ENCODE assay signal across 2 cellular contexts in genomic region chr7:54987772-54988171, GRCh38.
TF ChIP-seq lines count a peak whose summit lies in the region.

No MANE protein-coding gene starts in this region.

TF ChIP-seq in HCT116, 20 proteins besides CTCF, POLR2A, EP300 and RAD21 (continued from another document):
- TF ChIP-seq, protein P1, sequence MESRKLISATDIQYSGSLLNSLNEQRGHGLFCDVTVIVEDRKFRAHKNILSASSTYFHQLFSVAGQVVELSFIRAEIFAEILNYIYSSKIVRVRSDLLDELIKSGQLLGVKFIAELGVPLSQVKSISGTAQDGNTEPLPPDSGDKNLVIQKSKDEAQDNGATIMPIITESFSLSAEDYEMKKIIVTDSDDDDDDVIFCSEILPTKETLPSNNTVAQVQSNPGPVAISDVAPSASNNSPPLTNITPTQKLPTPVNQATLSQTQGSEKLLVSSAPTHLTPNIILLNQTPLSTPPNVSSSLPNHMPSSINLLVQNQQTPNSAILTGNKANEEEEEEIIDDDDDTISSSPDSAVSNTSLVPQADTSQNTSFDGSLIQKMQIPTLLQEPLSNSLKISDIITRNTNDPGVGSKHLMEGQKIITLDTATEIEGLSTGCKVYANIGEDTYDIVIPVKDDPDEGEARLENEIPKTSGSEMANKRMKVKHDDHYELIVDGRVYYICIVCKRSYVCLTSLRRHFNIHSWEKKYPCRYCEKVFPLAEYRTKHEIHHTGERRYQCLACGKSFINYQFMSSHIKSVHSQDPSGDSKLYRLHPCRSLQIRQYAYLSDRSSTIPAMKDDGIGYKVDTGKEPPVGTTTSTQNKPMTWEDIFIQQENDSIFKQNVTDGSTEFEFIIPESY (IDR thresholded peaks at IDR 0.05; ENCODE audit: extremely low read depth, insufficient replicate concordance, low read length), result no peak
- TF ChIP-seq, protein P2, sequence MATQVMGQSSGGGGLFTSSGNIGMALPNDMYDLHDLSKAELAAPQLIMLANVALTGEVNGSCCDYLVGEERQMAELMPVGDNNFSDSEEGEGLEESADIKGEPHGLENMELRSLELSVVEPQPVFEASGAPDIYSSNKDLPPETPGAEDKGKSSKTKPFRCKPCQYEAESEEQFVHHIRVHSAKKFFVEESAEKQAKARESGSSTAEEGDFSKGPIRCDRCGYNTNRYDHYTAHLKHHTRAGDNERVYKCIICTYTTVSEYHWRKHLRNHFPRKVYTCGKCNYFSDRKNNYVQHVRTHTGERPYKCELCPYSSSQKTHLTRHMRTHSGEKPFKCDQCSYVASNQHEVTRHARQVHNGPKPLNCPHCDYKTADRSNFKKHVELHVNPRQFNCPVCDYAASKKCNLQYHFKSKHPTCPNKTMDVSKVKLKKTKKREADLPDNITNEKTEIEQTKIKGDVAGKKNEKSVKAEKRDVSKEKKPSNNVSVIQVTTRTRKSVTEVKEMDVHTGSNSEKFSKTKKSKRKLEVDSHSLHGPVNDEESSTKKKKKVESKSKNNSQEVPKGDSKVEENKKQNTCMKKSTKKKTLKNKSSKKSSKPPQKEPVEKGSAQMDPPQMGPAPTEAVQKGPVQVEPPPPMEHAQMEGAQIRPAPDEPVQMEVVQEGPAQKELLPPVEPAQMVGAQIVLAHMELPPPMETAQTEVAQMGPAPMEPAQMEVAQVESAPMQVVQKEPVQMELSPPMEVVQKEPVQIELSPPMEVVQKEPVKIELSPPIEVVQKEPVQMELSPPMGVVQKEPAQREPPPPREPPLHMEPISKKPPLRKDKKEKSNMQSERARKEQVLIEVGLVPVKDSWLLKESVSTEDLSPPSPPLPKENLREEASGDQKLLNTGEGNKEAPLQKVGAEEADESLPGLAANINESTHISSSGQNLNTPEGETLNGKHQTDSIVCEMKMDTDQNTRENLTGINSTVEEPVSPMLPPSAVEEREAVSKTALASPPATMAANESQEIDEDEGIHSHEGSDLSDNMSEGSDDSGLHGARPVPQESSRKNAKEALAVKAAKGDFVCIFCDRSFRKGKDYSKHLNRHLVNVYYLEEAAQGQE (IDR thresholded peaks at IDR 0.05; ENCODE audit: low read depth), result no peak
- TF ChIP-seq YY1 (IDR thresholded peaks at IDR 0.05; ENCODE audit: extremely low read depth, insufficient replicate concordance, low read depth, low read length) (no peak), SP1 (IDR thresholded peaks at IDR 0.05; ENCODE audit: low read depth) (no peak), POLR2AphosphoS5 (IDR thresholded peaks at IDR 0.05; ENCODE audit: low read depth, low read length) (no peak), ELF1 (IDR thresholded peaks at IDR 0.05; ENCODE audit: borderline replicate concordance, low read depth) (no peak), FOSL1 (IDR thresholded peaks at IDR 0.05; ENCODE audit: low read depth) (no peak)

TF ChIP-seq in liver, 16 proteins besides CTCF, POLR2A, EP300 and RAD21 (continued from another document):
- TF ChIP-seq MAX (IDR thresholded peaks at IDR 0.05), result no peak
- no peak for TF ChIP-seq GABPA (IDR thresholded peaks at IDR 0.05 in 1 of 2, conservative IDR thresholded peaks at IDR 0.05 in 1 of 2)
- TF ChIP-seq NR2F2 (IDR thresholded peaks at IDR 0.05), result no peak
- TF ChIP-seq HNF4A (conservative IDR thresholded peaks at IDR 0.05), result peak; percentile 83 to 92
- no peak for TF ChIP-seq YY1 (IDR thresholded peaks at IDR 0.05)
- TF ChIP-seq EGR1 (IDR thresholded peaks at IDR 0.05; ENCODE audit: low read depth in 2 of 2), result no peak
- peak; percentile 69 for TF ChIP-seq HNF4G (IDR thresholded peaks at IDR 0.05)
- peak in 1 of 2 donors; percentile 61 for TF ChIP-seq JUND (IDR thresholded peaks at IDR 0.05)
- peak; percentile 85 for TF ChIP-seq FOXA2 (IDR thresholded peaks at IDR 0.05)
- TF ChIP-seq SP1 (IDR thresholded peaks at IDR 0.05), result peak; percentile 69
- TF ChIP-seq, protein P2 (IDR thresholded peaks at IDR 0.05), result no peak
- TF ChIP-seq, protein P3, sequence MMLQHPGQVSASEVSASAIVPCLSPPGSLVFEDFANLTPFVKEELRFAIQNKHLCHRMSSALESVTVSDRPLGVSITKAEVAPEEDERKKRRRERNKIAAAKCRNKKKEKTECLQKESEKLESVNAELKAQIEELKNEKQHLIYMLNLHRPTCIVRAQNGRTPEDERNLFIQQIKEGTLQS (IDR thresholded peaks at IDR 0.05), result peak; percentile 26
- peak; percentile 85 for TF ChIP-seq FOXA1 (IDR thresholded peaks at IDR 0.05)
